In genomic region chr19:35715981-35716734, GRCh38 we compare ENCODE assay signal across 9 cellular contexts. TPM values are rescaled to one million over a fixed set of nuclear protein-coding genes. Genes with fewer than 3 reads are reported as not detected.
DNase-seq lines count a peak whose midpoint lies in the region; ATAC-seq and TF ChIP-seq lines count a peak whose summit lies in the region.
"Had no signal": no experiment of that assay in that cellular context is flagged by ENCODE, and none has a peak within 500 bp of the region (broad histone marks: within the 10 kb centered on the region; RNA-seq: fewer than 3 reads in every experiment).

No MANE protein-coding gene starts in this region.

- H3K4me3 Mint-ChIP-seq in activated naive CD4-positive, alpha-beta T cell treated with anti-CD3 and anti-CD28 coated beads for 36 hours = peak overlapping the region; percentile 92
- H3K4me3 Mint-ChIP-seq in stimulated activated naive CD8-positive, alpha-beta T cell treated with anti-CD3 and anti-CD28 coated beads, Interleukin-15, amount 100 ng/mL, for 72 hours = peak overlapping the region; percentile 88 to 93

- DNase-seq in activated naive CD4-positive, alpha-beta T cell treated with anti-CD3 and anti-CD28 coated beads for 36 hours = peak; percentile 60
- DNase-seq in activated naive CD4-positive, alpha-beta T cell treated with anti-CD3 and anti-CD28 coated beads, Interleukin-2, amount 50 U/mL, for 16 hours = no peak
- peak; percentile 36 for DNase-seq in NCI-H226
- DNase-seq in brain microvascular endothelial cell = peak; percentile 9
- DNase-seq in kidney glomerular epithelial cell (lab: John Stamatoyannopoulos, UW) = peak; percentile 49
- peak; percentile 25 to 53 for DNase-seq in stimulated activated naive CD8-positive, alpha-beta T cell treated with anti-CD3 and anti-CD28 coated beads, Interleukin-15, amount 100 ng/mL, for 72 hours
- no peak for DNase-seq in stimulated activated CD4-positive, alpha-beta T cell treated with anti-CD3 and anti-CD28 coated beads, Interleukin-12 subunit alpha, Interleukin-12 subunit beta, amount 100 ng/mL, for 4 hours

- peaks cover 2% of the 10 kb centered on the region for H3K9me3 Mint-ChIP-seq in activated naive CD4-positive, alpha-beta T cell treated with anti-CD3 and anti-CD28 coated beads for 36 hours
- H3K9me3 Mint-ChIP-seq in stimulated activated naive CD8-positive, alpha-beta T cell treated with anti-CD3 and anti-CD28 coated beads, Interleukin-15, amount 100 ng/mL, for 72 hours = no peaks in the 10 kb centered on the region

- peak overlapping the region; percentile 76 for H3K4me3 ChIP-seq in brain microvascular endothelial cell (ENCODE audit: low read depth, low read length)

- in situ Hi-C loops in brain microvascular endothelial cell (cut with HindIII; ENCODE audit: low pct_ligation_motif_present, low sequenced_read_pairs) = no loop called here

- no peak for ATAC-seq in stimulated activated naive CD8-positive, alpha-beta T cell treated with anti-CD3 and anti-CD28 coated beads, Interleukin-15, amount 100 ng/mL, for 72 hours
- no peak for ATAC-seq in GM18498 (IDR thresholded peaks at IDR 0.05; ENCODE audit: unreplicated experiment)

- H3K36me3 ChIP-seq in brain microvascular endothelial cell (replicated peaks) = peaks cover 9% of the 10 kb centered on the region

- TF ChIP-seq CTCF in brain microvascular endothelial cell (IDR thresholded peaks at IDR 0.05; ENCODE audit: low read depth, low read length, missing control alignments) = no peak

- H3K36me3 Mint-ChIP-seq in activated naive CD4-positive, alpha-beta T cell treated with anti-CD3 and anti-CD28 coated beads for 36 hours (ENCODE audit: low read depth) = peaks cover 57% of the 10 kb centered on the region

- intact Hi-C loops in activated naive CD4-positive, alpha-beta T cell treated with anti-CD3 and anti-CD28 coated beads for 36 hours (cut with micrococcal nuclease) = loop anchor here (1.0 to 10.0 kb wide), 4 partner anchors 22 to 399 kb away; partner anchors contain the start of genes OVOL3, POLR2I, TBCB and THAP8

- H3K27ac Mint-ChIP-seq in activated naive CD4-positive, alpha-beta T cell treated with anti-CD3 and anti-CD28 coated beads for 36 hours = peak overlapping the region; percentile 100
- peak overlapping the region; percentile 94 to 95 for H3K27ac Mint-ChIP-seq in stimulated activated naive CD8-positive, alpha-beta T cell treated with anti-CD3 and anti-CD28 coated beads, Interleukin-15, amount 100 ng/mL, for 72 hours

- no peaks in the 10 kb centered on the region for H3K27me3 Mint-ChIP-seq in activated naive CD4-positive, alpha-beta T cell treated with anti-CD3 and anti-CD28 coated beads for 36 hours (ENCODE audit: low read depth)
- no peaks in the 10 kb centered on the region for H3K27me3 Mint-ChIP-seq in stimulated activated naive CD8-positive, alpha-beta T cell treated with anti-CD3 and anti-CD28 coated beads, Interleukin-15, amount 100 ng/mL, for 72 hours

- no peaks in the 10 kb centered on the region for H3K27me3 ChIP-seq in brain microvascular endothelial cell (replicated peaks)

- H3K4me1 Mint-ChIP-seq in activated naive CD4-positive, alpha-beta T cell treated with anti-CD3 and anti-CD28 coated beads for 36 hours (ENCODE audit: low read depth) = peaks cover 37% of the 10 kb centered on the region
- peaks cover 59% of the 10 kb centered on the region for H3K4me1 Mint-ChIP-seq in stimulated activated naive CD8-positive, alpha-beta T cell treated with anti-CD3 and anti-CD28 coated beads, Interleukin-15, amount 100 ng/mL, for 72 hours

- CTCF ChIA-PET in activated naive CD4-positive, alpha-beta T cell treated with anti-CD3 and anti-CD28 coated beads for 36 hours (lab: Charles Lee) = interaction anchor here (5.9 to 6.3 kb wide), 2 partner anchors 14 to 22 kb away, joined by 43 to 120 read pairs; no protein-coding TSS in a partner anchor

- H3K27ac ChIP-seq in brain microvascular endothelial cell = no peak overlapping the region

RNA-seq across cellular contexts. Expression of gene KMT2B, which starts 1.6 kb away (rescaled TPM):
- total RNA-seq in activated naive CD4-positive, alpha-beta T cell treated with anti-CD3 and anti-CD28 coated beads for 36 hours = 10 to 100 TPM; 62.0 to 65.8 TPM

RNA-seq across cellular contexts. Expression of gene ZBTB32, which starts 11.8 kb away (rescaled TPM):
- total RNA-seq in activated naive CD4-positive, alpha-beta T cell treated with anti-CD3 and anti-CD28 coated beads for 36 hours = 100 to 1,000 TPM; 174 to 181 TPM
- total RNA-seq: glomerular endothelial cell had no signal

RNA-seq across cellular contexts. Expression of gene IGFLR1, which starts 26.1 kb away (rescaled TPM):
- 10 to 100 TPM; 51.0 to 52.8 TPM for total RNA-seq in activated naive CD4-positive, alpha-beta T cell treated with anti-CD3 and anti-CD28 coated beads for 36 hours

RNA-seq across cellular contexts. Expression of gene U2AF1L4, which starts 29.1 kb away (rescaled TPM):
- 10 to 100 TPM; 41.8 to 44.2 TPM for total RNA-seq in activated naive CD4-positive, alpha-beta T cell treated with anti-CD3 and anti-CD28 coated beads for 36 hours

RNA-seq across cellular contexts. Expression of gene PSENEN, which starts 29.3 kb away (rescaled TPM):
- 10 to 100 TPM; 32.4 to 37.7 TPM for total RNA-seq in activated naive CD4-positive, alpha-beta T cell treated with anti-CD3 and anti-CD28 coated beads for 36 hours

Comparison
In these comparisons a context has a peak if more than half of its experiments do, and no peak if none do; other contexts are left out.
1. DNase-seq: peak in activated naive CD4-positive, alpha-beta T cell treated with anti-CD3 and anti-CD28 coated beads for 36 hours (single experiment), NCI-H226 (single experiment), brain microvascular endothelial cell (single experiment), kidney glomerular epithelial cell (single experiment) and stimulated activated naive CD8-positive, alpha-beta T cell treated with anti-CD3 and anti-CD28 coated beads, Interleukin-15, amount 100 ng/mL, for 72 hours (2 of 2); none in activated naive CD4-positive, alpha-beta T cell treated with anti-CD3 and anti-CD28 coated beads, Interleukin-2, amount 50 U/mL, for 16 hours (single experiment) and stimulated activated CD4-positive, alpha-beta T cell treated with anti-CD3 and anti-CD28 coated beads, Interleukin-12 subunit alpha, Interleukin-12 subunit beta, amount 100 ng/mL, for 4 hours (single experiment).